Comparison of ENCODE assay signal across 19 cellular contexts in genomic region chr11:34126959-34127848, GRCh38.
"Had no signal": no experiment of that assay in that cellular context is flagged by ENCODE, and none has a peak within 500 bp of the region (broad histone marks: within the 10 kb centered on the region; RNA-seq: fewer than 3 reads in every experiment).

No MANE protein-coding gene starts in this region.

- H3K27ac Mint-ChIP-seq: activated CD4-positive, alpha-beta memory T cell treated with anti-CD3 and anti-CD28 coated beads for 36 hours; activated CD4-positive, alpha-beta T cell treated with anti-CD3 and anti-CD28 coated beads for 36 hours; activated CD8-positive, alpha-beta memory T cell treated with anti-CD3 and anti-CD28 coated beads, Interleukin-2, amount 10 ng/mL, durations not matched to agents 7 days and 5 days; activated naive CD4-positive, alpha-beta T cell treated with anti-CD3 and anti-CD28 coated beads, Interleukin-2, amount 50 U/mL, for 72 hours; activated T-cell treated with anti-CD3 and anti-CD28 coated beads, Interleukin-2, amount 50 U/mL, for 24 hours; nephron progenitor cell had no signal

- H3K27ac ChIP-seq: body of pancreas, prostate gland, stomach, testis, upper lobe of right lung had no signal

- H3K4me3 Mint-ChIP-seq: activated CD4-positive, alpha-beta memory T cell treated with anti-CD3 and anti-CD28 coated beads for 36 hours; activated CD4-positive, alpha-beta T cell treated with anti-CD3 and anti-CD28 coated beads for 36 hours; activated CD8-positive, alpha-beta memory T cell treated with anti-CD3 and anti-CD28 coated beads, Interleukin-2, amount 10 ng/mL, durations not matched to agents 7 days and 5 days; activated T-cell treated with anti-CD3 and anti-CD28 coated beads, Interleukin-2, amount 50 U/mL, for 24 hours; central memory CD8-positive, alpha-beta T cell; nephron progenitor cell; T-helper 17 cell had no signal

- H3K27me3 ChIP-seq: body of pancreas, stomach, testis, upper lobe of right lung had no signal

- ATAC-seq: activated CD4-positive, alpha-beta T cell treated with anti-CD3 and anti-CD28 coated beads for 36 hours; activated CD8-positive, alpha-beta memory T cell treated with anti-CD3 and anti-CD28 coated beads, Interleukin-2, amount 10 ng/mL, durations not matched to agents 7 days and 5 days; activated naive CD4-positive, alpha-beta T cell treated with anti-CD3 and anti-CD28 coated beads, Interleukin-2, amount 50 U/mL, for 72 hours; body of pancreas; right cardiac atrium; T-helper 17 cell; upper lobe of right lung had no signal

- H3K4me1 Mint-ChIP-seq: activated CD4-positive, alpha-beta T cell treated with anti-CD3 and anti-CD28 coated beads for 36 hours; activated CD8-positive, alpha-beta memory T cell treated with anti-CD3 and anti-CD28 coated beads, Interleukin-2, amount 10 ng/mL, durations not matched to agents 7 days and 5 days; central memory CD8-positive, alpha-beta T cell had no signal

- DNase-seq: activated CD4-positive, alpha-beta memory T cell treated with anti-CD3 and anti-CD28 coated beads for 36 hours; activated CD4-positive, alpha-beta T cell treated with anti-CD3 and anti-CD28 coated beads for 36 hours; activated CD8-positive, alpha-beta memory T cell treated with anti-CD3 and anti-CD28 coated beads, Interleukin-2, amount 10 ng/mL, durations not matched to agents 7 days and 5 days; activated effector memory CD4-positive, alpha-beta T cell treated with Interleukin-2 at 50 U/mL for 16 hours; activated T-cell treated with anti-CD3 and anti-CD28 coated beads, Interleukin-2, amount 50 U/mL, for 24 hours; amygdala; body of pancreas; cortex of kidney; effector memory CD4-positive, alpha-beta T cell; nephron progenitor cell; right cardiac atrium; small intestine; stomach; T-helper 17 cell; testis; upper lobe of right lung had no signal

- H3K4me1 ChIP-seq: body of pancreas, prostate gland, stomach, testis, upper lobe of right lung had no signal

- H3K4me3 ChIP-seq: body of pancreas, prostate gland, stomach, testis, upper lobe of right lung had no signal

- H3K27me3 Mint-ChIP-seq: activated CD4-positive, alpha-beta memory T cell treated with anti-CD3 and anti-CD28 coated beads for 36 hours; activated CD4-positive, alpha-beta T cell treated with anti-CD3 and anti-CD28 coated beads for 36 hours; activated CD8-positive, alpha-beta memory T cell treated with anti-CD3 and anti-CD28 coated beads, Interleukin-2, amount 10 ng/mL, durations not matched to agents 7 days and 5 days; activated T-cell treated with anti-CD3 and anti-CD28 coated beads, Interleukin-2, amount 50 U/mL, for 24 hours; central memory CD8-positive, alpha-beta T cell; T-helper 17 cell had no signal

- H3K9me3 ChIP-seq: body of pancreas, prostate gland, stomach, testis, upper lobe of right lung had no signal

- H3K9me3 Mint-ChIP-seq: activated CD4-positive, alpha-beta memory T cell treated with anti-CD3 and anti-CD28 coated beads for 36 hours; activated naive CD4-positive, alpha-beta T cell treated with anti-CD3 and anti-CD28 coated beads, Interleukin-2, amount 50 U/mL, for 72 hours; activated T-cell treated with anti-CD3 and anti-CD28 coated beads, Interleukin-2, amount 50 U/mL, for 24 hours; central memory CD8-positive, alpha-beta T cell had no signal
